20 cellular contexts compared by ENCODE assay signal in the genomic region with DNA sequence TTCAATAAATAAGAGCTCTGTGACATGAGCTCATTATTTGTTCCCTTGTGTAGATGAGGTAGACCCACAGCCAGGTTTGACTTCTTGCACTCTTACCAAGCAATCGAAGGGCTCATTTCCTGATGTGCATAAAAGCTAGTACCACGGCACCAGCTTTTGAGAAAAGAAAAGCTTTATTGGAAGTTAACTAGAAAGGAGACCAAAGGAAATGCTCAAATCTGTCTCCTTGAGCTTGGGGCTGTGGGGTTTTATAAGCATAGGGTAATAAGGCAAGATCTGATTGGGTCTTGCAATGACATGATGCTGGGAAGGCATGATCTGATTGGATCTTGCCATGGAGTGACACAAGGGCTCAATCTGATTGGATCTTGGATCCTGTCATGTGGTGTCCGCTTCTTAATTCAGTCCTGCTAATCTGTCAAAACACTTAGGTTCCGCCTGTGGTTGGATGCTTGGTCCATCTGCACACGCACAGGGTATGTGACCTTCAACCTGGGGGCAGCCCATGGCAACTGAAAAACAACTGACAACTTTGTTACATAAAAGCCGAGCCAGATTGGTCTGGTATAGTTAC. TPM values are rescaled to one million over a fixed set of nuclear protein-coding genes. Genes with fewer than 3 reads are reported as not detected.
DNase-seq lines count a peak whose midpoint lies in the region; ATAC-seq, FAIRE-seq and TF ChIP-seq lines count a peak whose summit lies in the region.
"Had no signal": no experiment of that assay in that cellular context is flagged by ENCODE, and none has a peak within 500 bp of the region (broad histone marks: within the 10 kb centered on the region; RNA-seq: fewer than 3 reads in every experiment).

No MANE protein-coding gene starts in this region.

- H3K36me3 ChIP-seq in HepG2 (replicated peaks in 1 of 2; ENCODE audit: control insufficient read depth in 1 of 2, insufficient read depth in 2 of 2, low read length in 2 of 2) (no peaks in the 10 kb centered on the region), right lobe of liver (no peaks in the 10 kb centered on the region), upper lobe of left lung (no peaks in the 10 kb centered on the region)
- H3K36me3 ChIP-seq: SJSA1 had no signal

- H3K27ac ChIP-seq in HepG2 (ENCODE audit: extremely low read length, insufficient read depth, low read length): no peak overlapping the region
- no peak overlapping the region for H3K27ac ChIP-seq in right lobe of liver
- H3K27ac ChIP-seq in upper lobe of left lung: no peak overlapping the region
- H3K27ac ChIP-seq: SJSA1 had no signal

- H3K4me3 ChIP-seq in HepG2 (replicated peaks in 1 of 3; ENCODE audit: insufficient read depth in 1 of 3, low read depth in 2 of 3, low read length in 3 of 3) (no peak overlapping the region), right lobe of liver (no peak overlapping the region), fibroblast of mammary gland (ENCODE audit: control insufficient read depth, low read depth, low read length) (no peak overlapping the region), upper lobe of left lung (no peak overlapping the region)
- H3K4me3 ChIP-seq: SJSA1 had no signal

- H3K9me3 ChIP-seq in HepG2 (ENCODE audit: low read length) (no peaks in the 10 kb centered on the region), right lobe of liver (no peaks in the 10 kb centered on the region), upper lobe of left lung (no peaks in the 10 kb centered on the region)
- H3K9me3 ChIP-seq: SJSA1 had no signal

- intact Hi-C loops in HepG2 (cut with micrococcal nuclease; ENCODE audit: unreplicated experiment): no loop called here
- intact Hi-C loops in right lobe of liver (cut with DNase I): no loop called here

- 24% methylated on average over 5 of the region's 6 CpGs for WGBS in HepG2 (ENCODE audit: low lambda C conversion rate)
- WGBS in right lobe of liver (ENCODE audit: insufficient coverage, low coverage, low lambda C conversion rate, missing lambda C conversion rate): 79% methylated on average over 5 of the region's 6 CpGs
- 90 to 92% methylated on average over 6 of the region's 6 CpGs for WGBS in upper lobe of left lung, 2 donors

- H3K4me1 ChIP-seq in HepG2 (ENCODE audit: insufficient read depth, low read length): no peaks in the 10 kb centered on the region
- H3K4me1 ChIP-seq in right lobe of liver: no peaks in the 10 kb centered on the region
- H3K4me1 ChIP-seq in upper lobe of left lung: no peaks in the 10 kb centered on the region

- H3K79me2 ChIP-seq in HepG2 (ENCODE audit: insufficient read depth, low read length): no peaks in the 10 kb centered on the region

- no peak overlapping the region for H3K9ac ChIP-seq in HepG2 (ENCODE audit: insufficient read depth, low read depth, low read length)

- FAIRE-seq in HepG2 (lab: Jason Lieb, UNC): no peak
- FAIRE-seq: GM12891, GM18507 had no signal

- no TSS peak for BruUV-seq in HepG2 (replicated peaks; lab: Mats Ljungman, UMichigan)

- no peak for TF ChIP-seq EP300 in HepG2 (IDR thresholded peaks at IDR 0.05; ENCODE audit: low read depth in 2 of 2, low read length in 2 of 2)
- TF ChIP-seq EP300 in HepG2 (CRISPR knock-in tag; IDR thresholded peaks at IDR 0.05; ENCODE audit: borderline replicate concordance): no peak
- no peak for TF ChIP-seq EP300 in upper lobe of left lung (IDR thresholded peaks at IDR 0.05)

- in situ Hi-C loops in HepG2 (cut with HindIII; ENCODE audit: extremely low pct_ligation_motif_present, low pct_unique_long_range_greater_than_20kb): no loop called here

- CTCF ChIA-PET in HepG2 (lab: Yijun Ruan, JAX; ENCODE audit: low intra/inter-chr PET ratio, low total read pairs): no interaction called here

- TF ChIP-seq RAD21 in HepG2 (CRISPR knock-in tag; IDR thresholded peaks at IDR 0.05): no peak

- DNase-seq in HepG2 (ENCODE audit: low spot score) (peak; percentile 9), right lobe of liver (no peak), NCI-H226 (peak; percentile 52), fibroblast of mammary gland (ENCODE audit: low read depth) (peak; percentile 11), occipital lobe (lab: John Stamatoyannopoulos, UW) (no peak), upper lobe of left lung (no peak)
- DNase-seq: ACHN; CD4-positive, CD25-positive, alpha-beta regulatory T cell; DMS79 treated with DMSO at 0.1 percent for 48 hours; GDM1; H7; Kasumi-1; NCI-H1417; NCI-H2029; NCI-H2171; NCI-H446 treated with DMSO at 0.1 percent for 48 hours had no signal

- TF ChIP-seq CTCF in HepG2 (CRISPR knock-in tag; IDR thresholded peaks at IDR 0.05) (no peak), right lobe of liver (IDR thresholded peaks at IDR 0.05) (no peak), fibroblast of mammary gland (conservative IDR thresholded peaks at IDR 0.05; ENCODE audit: control insufficient read depth, insufficient read depth, low read depth, low read length) (no peak), upper lobe of left lung (IDR thresholded peaks at IDR 0.05) (no peak)

- no peak overlapping the region for H2AFZ ChIP-seq in HepG2 (ENCODE audit: low read length)

- TF ChIP-seq POLR2A in HepG2 (IDR thresholded peaks at IDR 0.05; ENCODE audit: insufficient read depth in 1 of 2, low read depth in 2 of 2, low read length in 2 of 2) (no peak), right lobe of liver (IDR thresholded peaks at IDR 0.05) (no peak), upper lobe of left lung (IDR thresholded peaks at IDR 0.05) (no peak)

- ATAC-seq in HepG2 (no peak), right lobe of liver (no peak), GM19463 (IDR thresholded peaks at IDR 0.05; ENCODE audit: unreplicated experiment) (no peak), upper lobe of left lung (ENCODE audit: low FRiP score in 2 of 2) (no peak)

- POLR2A ChIA-PET in HepG2 (lab: Yijun Ruan, JAX): no interaction called here

- H4K20me1 ChIP-seq in HepG2 (ENCODE audit: insufficient read depth, low read length): no peaks in the 10 kb centered on the region

- H3K27me3 ChIP-seq in HepG2 (ENCODE audit: control insufficient read depth in 1 of 2, insufficient read depth in 2 of 2, low read length in 2 of 2) (peaks cover 1 to 18% of the 10 kb centered on the region in 2 experiments; a peak in 3 of 5 replicates), right lobe of liver (no peaks in the 10 kb centered on the region), upper lobe of left lung (no peaks in the 10 kb centered on the region)
- H3K27me3 ChIP-seq: SJSA1 had no signal

- H3K4me2 ChIP-seq in HepG2 (ENCODE audit: low read depth, low read length): no peak overlapping the region

TF ChIP-seq in HepG2, 621 proteins besides CTCF, POLR2A, EP300 and RAD21 (continues in another document):
- TF ChIP-seq FOXM1 (CRISPR knock-in tag; IDR thresholded peaks at IDR 0.05) (no peak), SMAD1 (CRISPR knock-in tag; IDR thresholded peaks at IDR 0.05; ENCODE audit: borderline replicate concordance, low read depth) (no peak), SCMH1 (CRISPR knock-in tag; IDR thresholded peaks at IDR 0.05; ENCODE audit: borderline replicate concordance) (no peak), ZNF468 (CRISPR knock-in tag; IDR thresholded peaks at IDR 0.05) (no peak), ZNF746 (CRISPR knock-in tag; IDR thresholded peaks at IDR 0.05) (no peak)
- TF ChIP-seq, protein P1, sequence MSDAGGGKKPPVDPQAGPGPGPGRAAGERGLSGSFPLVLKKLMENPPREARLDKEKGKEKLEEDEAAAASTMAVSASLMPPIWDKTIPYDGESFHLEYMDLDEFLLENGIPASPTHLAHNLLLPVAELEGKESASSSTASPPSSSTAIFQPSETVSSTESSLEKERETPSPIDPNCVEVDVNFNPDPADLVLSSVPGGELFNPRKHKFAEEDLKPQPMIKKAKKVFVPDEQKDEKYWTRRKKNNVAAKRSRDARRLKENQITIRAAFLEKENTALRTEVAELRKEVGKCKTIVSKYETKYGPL (CRISPR knock-in tag; IDR thresholded peaks at IDR 0.05): no peak
- TF ChIP-seq, protein P2, sequence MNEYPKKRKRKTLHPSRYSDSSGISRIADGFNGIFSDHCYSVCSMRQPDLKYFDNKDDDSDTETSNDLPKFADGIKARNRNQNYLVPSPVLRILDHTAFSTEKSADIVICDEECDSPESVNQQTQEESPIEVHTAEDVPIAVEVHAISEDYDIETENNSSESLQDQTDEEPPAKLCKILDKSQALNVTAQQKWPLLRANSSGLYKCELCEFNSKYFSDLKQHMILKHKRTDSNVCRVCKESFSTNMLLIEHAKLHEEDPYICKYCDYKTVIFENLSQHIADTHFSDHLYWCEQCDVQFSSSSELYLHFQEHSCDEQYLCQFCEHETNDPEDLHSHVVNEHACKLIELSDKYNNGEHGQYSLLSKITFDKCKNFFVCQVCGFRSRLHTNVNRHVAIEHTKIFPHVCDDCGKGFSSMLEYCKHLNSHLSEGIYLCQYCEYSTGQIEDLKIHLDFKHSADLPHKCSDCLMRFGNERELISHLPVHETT (CRISPR knock-in tag; conservative IDR thresholded peaks at IDR 0.05): no peak

RNA-seq across cellular contexts. Expression of a gene that starts 47.8 kb away (rescaled TPM):
- 0.09 and 0.10 TPM in 2 replicates for total RNA-seq in HepG2 (2016; rRNA removed; fragmentation: Illumina TruSeq; extraction: Trizol)
- not detected in 2 replicates for total RNA-seq in HepG2 (2016; cell fraction: cytosol; rRNA removed; fragmentation: Illumina TruSeq; extraction: Trizol; ENCODE audit: low read depth)
- 0.15 TPM in 1 of 2 replicates, not detected in the other for total RNA-seq in HepG2 (2016; cell fraction: insoluble cytoplasmic fraction; rRNA removed; fragmentation: Illumina TruSeq; extraction: Trizol)
- total RNA-seq in HepG2 (2016; cell fraction: membrane; rRNA removed; fragmentation: Illumina TruSeq; extraction: Trizol): 0.06 and 0.14 TPM in 2 replicates
- 0.16 and 0.31 TPM in 2 replicates for total RNA-seq in HepG2 (2016; cell fraction: nucleus; rRNA removed; fragmentation: Illumina TruSeq; extraction: Trizol)
- 0.26 and 0.40 TPM in 2 replicates for polyA plus RNA-seq in HepG2 (2011; rRNA removed)
- polyA plus RNA-seq in HepG2 (2011; cell fraction: cytosol; rRNA removed): 0.15 and 0.25 TPM in 2 replicates
- 0.64 and 1.00 TPM in 2 replicates for polyA plus RNA-seq in HepG2 (2011; cell fraction: nucleus; rRNA removed)
- polyA plus RNA-seq in HepG2 (2012): 1.1 and 3.9 TPM in 2 replicates
- polyA plus RNA-seq in HepG2 (2016; cell fraction: cytosol; fragmentation: Illumina TruSeq; extraction: Trizol; ENCODE audit: low read depth): not detected in 2 replicates
- polyA plus RNA-seq in HepG2 (2016; cell fraction: insoluble cytoplasmic fraction; fragmentation: Illumina TruSeq; extraction: Trizol; ENCODE audit: low read depth): 0.08 and 0.19 TPM in 2 replicates
- 0.10 TPM in 1 of 2 replicates, not detected in the other for polyA plus RNA-seq in HepG2 (2016; cell fraction: membrane; fragmentation: Illumina TruSeq; extraction: Trizol; ENCODE audit: low read depth)
- polyA plus RNA-seq in HepG2 (2016; cell fraction: nucleus; fragmentation: Illumina TruSeq; extraction: Trizol; ENCODE audit: insufficient read depth, low read depth): 0.23 and 0.30 TPM in 2 replicates
- polyA minus RNA-seq in HepG2 (2011; rRNA and poly(A)+ RNA removed; ENCODE audit: low replicate concordance): 0.28 TPM in 1 of 2 replicates, not detected in the other
- polyA minus RNA-seq in HepG2 (2011; cell fraction: cytosol; rRNA and poly(A)+ RNA removed): 0.26 and 0.30 TPM in 2 replicates
- polyA minus RNA-seq in HepG2 (2011; cell fraction: nucleus; rRNA and poly(A)+ RNA removed): 0.13 and 0.87 TPM in 2 replicates
- total RNA-seq in right lobe of liver: 10 to 100 TPM in 5 of 6 experiments, 1 to 10 TPM in 1; 8.4 to 22.8 (median 13.3) TPM
- total RNA-seq in occipital lobe: 153 TPM
- total RNA-seq in upper lobe of left lung: 100 to 1,000 TPM in 1 of 6 donors, 10 to 100 TPM in 5; 22.3 to 114 (median 52.3) TPM

Comparison
In these comparisons a context has a peak if more than half of its experiments do, and no peak if none do; other contexts are left out.
1. DNase-seq: peak in HepG2 (single experiment), NCI-H226 (single experiment) and fibroblast of mammary gland (single experiment); none in right lobe of liver (0 of 3), occipital lobe (single experiment) and upper lobe of left lung (0 of 2).
2. RNA of a gene that starts 47.8 kb away (total RNA-seq): 153 TPM in occipital lobe (single experiment), 22.3 to 114 TPM in upper lobe of left lung and 8.4 to 22.8 TPM in right lobe of liver; 0.06 to 0.31 TPM in HepG2; every median in the first group is over 4 times any median in the second.